32 cellular contexts compared by ENCODE assay signal in genomic region chr11:35783803-35784202, GRCh38.
"Had no signal": no experiment of that assay in that cellular context is flagged by ENCODE, and none has a peak within 500 bp of the region (broad histone marks: within the 10 kb centered on the region; RNA-seq: fewer than 3 reads in every experiment).

No MANE protein-coding gene starts in this region.

- FAIRE-seq: TTC549 had no signal

- H3K27me3 Mint-ChIP-seq: activated CD4-positive, alpha-beta T cell treated with anti-CD3 and anti-CD28 coated beads for 36 hours; activated CD4-positive, alpha-beta T cell treated with anti-CD3 and anti-CD28 coated beads, Interleukin-2, amount 10 ng/mL, durations not matched to agents 7 days and 5 days; activated naive CD8-positive, alpha-beta T cell treated with anti-CD3 and anti-CD28 coated beads, Interleukin-2, amount 10 ng/mL, durations not matched to agents 7 days and 5 days had no signal

- H3K9ac ChIP-seq: KMS-11, SK-N-SH had no signal

- H3K27me3 ChIP-seq: ascending aorta, body of pancreas, breast epithelium, SJSA1 had no signal

- H3K4me3 Mint-ChIP-seq: activated CD4-positive, alpha-beta T cell treated with anti-CD3 and anti-CD28 coated beads for 36 hours; activated CD4-positive, alpha-beta T cell treated with anti-CD3 and anti-CD28 coated beads, Interleukin-2, amount 10 ng/mL, durations not matched to agents 7 days and 5 days; activated CD8-positive, alpha-beta T cell treated with anti-CD3 and anti-CD28 coated beads, Interleukin-2, amount 10 ng/mL, durations not matched to agents 7 days and 5 days; activated naive CD8-positive, alpha-beta T cell treated with anti-CD3 and anti-CD28 coated beads, Interleukin-2, amount 10 ng/mL, durations not matched to agents 7 days and 5 days; T-helper 1 cell treated with Interleukin-12 subunit alpha and Interleukin-12 subunit beta and Interleukin-4 antibody, amounts not matched to agents 30 μg/mL and 1 μg/mL, for 36 hours; T-helper 2 cell treated with Interferon-gamma antibody and Interleukin-4, amounts not matched to agents 5 μg/mL and 100 μg/mL, for 36 hours; WTC11 had no signal

- H3K9me3 Mint-ChIP-seq: activated CD4-positive, alpha-beta T cell treated with anti-CD3 and anti-CD28 coated beads, Interleukin-2, amount 10 ng/mL, durations not matched to agents 7 days and 5 days; activated naive CD8-positive, alpha-beta T cell treated with anti-CD3 and anti-CD28 coated beads, Interleukin-2, amount 10 ng/mL, durations not matched to agents 7 days and 5 days; T-helper 2 cell treated with Interferon-gamma antibody and Interleukin-4, amounts not matched to agents 5 μg/mL and 100 μg/mL, for 36 hours had no signal

- H3K4me2 ChIP-seq: KMS-11, SK-N-SH had no signal

- H3K9me3 ChIP-seq: body of pancreas, SJSA1 had no signal

- H3K4me3 ChIP-seq: ascending aorta, body of pancreas, breast epithelium, SJSA1 had no signal

- H3K27ac ChIP-seq: ascending aorta, body of pancreas, breast epithelium, KMS-11, SJSA1 had no signal

- H3K36me3 ChIP-seq: ascending aorta, breast epithelium had no signal

- H3K4me1 ChIP-seq: breast epithelium had no signal

- DNase-seq: activated CD4-positive, alpha-beta T cell treated with anti-CD3 and anti-CD28 coated beads for 36 hours; activated CD4-positive, alpha-beta T cell treated with anti-CD3 and anti-CD28 coated beads, Interleukin-2, amount 10 ng/mL, durations not matched to agents 7 days and 5 days; activated CD4-positive, alpha-beta T cell treated with anti-CD3 and anti-CD28 coated beads, Interleukin-2, amount 50 U/mL, for 48 hours; activated CD8-positive, alpha-beta T cell treated with anti-CD3 and anti-CD28 coated beads, Interleukin-2, amount 10 ng/mL, durations not matched to agents 7 days and 5 days; activated effector memory CD4-positive, alpha-beta T cell treated with Interleukin-2 at 50 U/mL for 16 hours; activated naive CD4-positive, alpha-beta T cell treated with anti-CD3 and anti-CD28 coated beads, Interleukin-2, amount 50 U/mL, for 16 hours; activated naive CD8-positive, alpha-beta T cell treated with anti-CD3 and anti-CD28 coated beads, Interleukin-2, amount 10 ng/mL, durations not matched to agents 7 days and 5 days; activated T-cell treated with anti-CD3 and anti-CD28 coated beads, Interleukin-2, amount 50 U/mL, for 48 hours; amygdala; body of pancreas; cerebellar nuclear complex; MM.1S; MV-4-11; NCI-H1092; NCI-H146; NCI-H187; NCI-H2081; NCI-H2171 treated with DMSO at 0.1 percent for 48 hours; NCI-H226; NCI-H446 treated with DMSO at 0.1 percent for 48 hours; NCI-H524; NCI-H69; SHP77; SK-N-SH had no signal

- H3K27ac Mint-ChIP-seq: activated CD4-positive, alpha-beta T cell treated with anti-CD3 and anti-CD28 coated beads for 36 hours; activated CD4-positive, alpha-beta T cell treated with anti-CD3 and anti-CD28 coated beads, Interleukin-2, amount 10 ng/mL, durations not matched to agents 7 days and 5 days; activated CD8-positive, alpha-beta T cell treated with anti-CD3 and anti-CD28 coated beads, Interleukin-2, amount 10 ng/mL, durations not matched to agents 7 days and 5 days; activated naive CD8-positive, alpha-beta T cell treated with anti-CD3 and anti-CD28 coated beads, Interleukin-2, amount 10 ng/mL, durations not matched to agents 7 days and 5 days; T-helper 1 cell treated with Interleukin-12 subunit alpha and Interleukin-12 subunit beta and Interleukin-4 antibody, amounts not matched to agents 30 μg/mL and 1 μg/mL, for 36 hours; T-helper 2 cell treated with Interferon-gamma antibody and Interleukin-4, amounts not matched to agents 5 μg/mL and 100 μg/mL, for 36 hours; WTC11 had no signal
